Comparison of ENCODE assay signal across 17 cellular contexts in the genomic region with DNA sequence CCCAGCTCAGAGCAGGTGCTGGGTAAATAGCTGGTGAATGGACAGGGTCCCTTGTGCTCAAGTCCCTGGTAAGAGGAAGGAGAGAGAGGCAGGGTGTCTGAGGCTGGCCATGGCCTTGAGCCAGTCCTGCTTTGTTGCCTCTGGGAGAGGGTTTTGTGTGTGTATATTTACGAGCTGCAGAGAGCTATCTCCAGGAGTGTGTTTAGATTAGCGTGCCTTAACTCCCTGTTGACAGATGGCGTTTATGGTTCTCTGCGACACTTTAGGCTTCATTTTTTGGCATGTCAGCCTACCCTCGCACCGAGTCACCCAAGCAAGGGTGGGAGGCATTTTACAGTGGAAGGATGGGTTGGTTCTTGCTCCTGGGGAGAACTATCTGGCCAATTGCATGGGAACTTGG. TPM values are rescaled to one million over a fixed set of nuclear protein-coding genes. Genes with fewer than 3 reads are reported as not detected.
DNase-seq lines count a peak whose midpoint lies in the region; ATAC-seq and TF ChIP-seq lines count a peak whose summit lies in the region.
"Had no signal": no experiment of that assay in that cellular context is flagged by ENCODE, and none has a peak within 500 bp of the region (broad histone marks: within the 10 kb centered on the region; RNA-seq: fewer than 3 reads in every experiment).

No MANE protein-coding gene starts in this region.

- no peak overlapping the region for H2BK20ac ChIP-seq in H9 (ENCODE audit: low read depth, low read length, poor library complexity, severe bottlenecking)

- no peak for DNase-seq in H9
- peak; percentile 15 for DNase-seq in NCI-H187 treated with DMSO at 0.1 percent for 48 hours (lab: John Stamatoyannopoulos, UW)
- DNase-seq in neural progenitor cell (ENCODE audit: low spot score) = no peak
- DNase-seq in brain microvascular endothelial cell = no peak
- DNase-seq in HPDE6-E6E7 (ENCODE audit: extremely low spot score) = no peak
- DNase-seq: activated CD8-positive, alpha-beta memory T cell treated with anti-CD3 and anti-CD28 coated beads, Interleukin-2, amount 50 U/mL, for 4 hours; activated naive CD4-positive, alpha-beta T cell; head of caudate nucleus; Kasumi-1 had no signal

- WGBS in H9 (ENCODE audit: extremely low coverage, insufficient read length, low lambda C conversion rate) = no CpG with 5 or more reads among the region's 6 CpGs

- no peaks in the 10 kb centered on the region for H3K36me3 ChIP-seq in neural progenitor cell
- H3K36me3 ChIP-seq in brain microvascular endothelial cell (replicated peaks) = no peaks in the 10 kb centered on the region
- H3K36me3 ChIP-seq: BLaER1, pancreas had no signal

- no peaks in the 10 kb centered on the region for H3K79me1 ChIP-seq in H9 (ENCODE audit: insufficient read depth, low read depth, low read length, poor library complexity, severe bottlenecking)

- H2BK120ac ChIP-seq in H9 (ENCODE audit: low read depth, low read length, poor library complexity, severe bottlenecking) = no peak overlapping the region

- no peak overlapping the region for H3K9ac ChIP-seq in H9 (ENCODE audit: extremely low read depth, insufficient read length, low read length)
- H3K9ac ChIP-seq in neural progenitor cell = no peak overlapping the region
- H3K9ac ChIP-seq: BLaER1 had no signal

- in situ Hi-C loops in brain microvascular endothelial cell (cut with HindIII; ENCODE audit: low pct_ligation_motif_present, low sequenced_read_pairs) = no loop called here

- H2AFZ ChIP-seq in H9 (ENCODE audit: low read length) (no peak overlapping the region), neural progenitor cell (replicated peaks) (no peak overlapping the region)

- H3K14ac ChIP-seq in H9 (ENCODE audit: insufficient read depth, low read length) = no peak overlapping the region

- no peak overlapping the region for H3K18ac ChIP-seq in H9 (ENCODE audit: insufficient read length, low read depth, low read length)

- no peak overlapping the region for H4K5ac ChIP-seq in H9 (ENCODE audit: insufficient read length, low read depth, low read length)

- H3K4me1 Mint-ChIP-seq in H9 = peaks cover 12 to 31% of the 10 kb centered on the region in 2 experiments
- peaks cover 2% of the 10 kb centered on the region for H3K4me1 Mint-ChIP-seq in neural progenitor cell

- H3K27me3 ChIP-seq in H9 (ENCODE audit: insufficient read depth, low read length) (no peaks in the 10 kb centered on the region), neural progenitor cell (no peaks in the 10 kb centered on the region), brain microvascular endothelial cell (replicated peaks) (peaks cover 36% of the 10 kb centered on the region)
- H3K27me3 ChIP-seq: BLaER1, pancreas had no signal

- no peak overlapping the region for H3K23ac ChIP-seq in H9 (ENCODE audit: insufficient read length, low read depth, low read length)

- H2BK5ac ChIP-seq in H9 (ENCODE audit: insufficient read length, low read length) = no peak overlapping the region

- H3K9me3 Mint-ChIP-seq in H9 = no peaks in the 10 kb centered on the region
- H3K9me3 Mint-ChIP-seq in neural progenitor cell = no peaks in the 10 kb centered on the region
- H3K9me3 Mint-ChIP-seq: dendritic cell treated with granulocyte-macrophage colony-stimulating factor and Interleukin-4, amounts not matched to agents 40 ng/mL and 50 ng/mL, for 4 days had no signal

- H2AK5ac ChIP-seq in H9 (ENCODE audit: insufficient read length, low read length) = no peak overlapping the region

- H3K27ac Mint-ChIP-seq in H9 (peak overlapping the region in 2 of 3 experiments; percentile 15 to 79; a peak in 1 of 7 replicates), neural progenitor cell (peak overlapping the region; percentile 5)
- H3K27ac Mint-ChIP-seq: dendritic cell treated with granulocyte-macrophage colony-stimulating factor and Interleukin-4, amounts not matched to agents 40 ng/mL and 50 ng/mL, for 4 days had no signal

- H3K9me3 ChIP-seq in H9 (ENCODE audit: control insufficient read depth, low read depth, low read length) (no peaks in the 10 kb centered on the region), neural progenitor cell (ENCODE audit: low read depth) (no peaks in the 10 kb centered on the region)
- H3K9me3 ChIP-seq: BLaER1, pancreas had no signal

- peaks cover 0 to 43% (median 9%) of the 10 kb centered on the region in 3 experiments; a peak in 5 of 7 replicates for H3K36me3 Mint-ChIP-seq in H9 (ENCODE audit: insufficient read depth in 1 of 3, low read depth in 3 of 3)
- H3K36me3 Mint-ChIP-seq in neural progenitor cell = no peaks in the 10 kb centered on the region

- H3K4me1 ChIP-seq in H9 (ENCODE audit: insufficient read depth, low read length) = no peaks in the 10 kb centered on the region
- H3K4me1 ChIP-seq in neural progenitor cell = peaks cover 9% of the 10 kb centered on the region
- H3K4me1 ChIP-seq: BLaER1, pancreas had no signal

- H3K79me2 ChIP-seq in H9 (ENCODE audit: insufficient read depth, low read length) = no peaks in the 10 kb centered on the region
- H3K79me2 ChIP-seq in neural progenitor cell (ENCODE audit: low read depth) = no peaks in the 10 kb centered on the region

- no peaks in the 10 kb centered on the region for H4K20me1 ChIP-seq in H9 (ENCODE audit: control insufficient read depth, insufficient read depth, insufficient read length)
- H4K20me1 ChIP-seq in neural progenitor cell (ENCODE audit: low read depth) = no peaks in the 10 kb centered on the region
- H4K20me1 ChIP-seq: BLaER1 had no signal

- no peak overlapping the region for H4K8ac ChIP-seq in H9 (replicated peaks; ENCODE audit: insufficient read length, low read depth, low read length)

- H3K27me3 Mint-ChIP-seq in H9 (ENCODE audit: low read depth) = no peaks in the 10 kb centered on the region; the same call in 1 of the 2 replicates
- H3K27me3 Mint-ChIP-seq in neural progenitor cell (ENCODE audit: insufficient read depth, low read depth) = peaks cover 3% of the 10 kb centered on the region

- ATAC-seq in HG03460 (IDR thresholded peaks at IDR 0.05; ENCODE audit: unreplicated experiment) = no peak
- no peak for ATAC-seq in GM21447 (IDR thresholded peaks at IDR 0.05; ENCODE audit: unreplicated experiment)
- ATAC-seq: Panc1, pancreas had no signal

- no peaks in the 10 kb centered on the region for H3F3A ChIP-seq in neural progenitor cell (ENCODE audit: low read depth)

- H3K56ac ChIP-seq in H9 (ENCODE audit: insufficient read length, low read depth, low read length) = no peak overlapping the region

- H3K27ac ChIP-seq in H9 (ENCODE audit: insufficient read length, low read depth, low read length) (no peak overlapping the region), VCaP (peak overlapping the region; percentile 58), neural progenitor cell (no peak overlapping the region), brain microvascular endothelial cell (no peak overlapping the region)
- H3K27ac ChIP-seq: BLaER1, pancreas had no signal

- no peak overlapping the region for H3K4me2 ChIP-seq in H9 (ENCODE audit: insufficient read depth, insufficient read length, low read length)
- H3K4me2 ChIP-seq in neural progenitor cell = no peak overlapping the region
- H3K4me2 ChIP-seq: BLaER1 had no signal

- H3T11ph ChIP-seq in H9 (ENCODE audit: low read length) = no peak overlapping the region

- H3K4me3 Mint-ChIP-seq in H9 (no peak overlapping the region), neural progenitor cell (no peak overlapping the region)
- H3K4me3 Mint-ChIP-seq: dendritic cell treated with granulocyte-macrophage colony-stimulating factor and Interleukin-4, amounts not matched to agents 40 ng/mL and 50 ng/mL, for 4 days had no signal

- no peak for TF ChIP-seq CTCF in H9 (conservative IDR thresholded peaks at IDR 0.05)
- no peak for TF ChIP-seq CTCF in VCaP (conservative IDR thresholded peaks at IDR 0.05)
- TF ChIP-seq CTCF in neural progenitor cell (IDR thresholded peaks at IDR 0.05) = no peak
- TF ChIP-seq CTCF in brain microvascular endothelial cell (IDR thresholded peaks at IDR 0.05; ENCODE audit: low read depth, low read length, missing control alignments) = no peak

- no peak overlapping the region for H3K4me3 ChIP-seq in neural progenitor cell
- H3K4me3 ChIP-seq in brain microvascular endothelial cell (ENCODE audit: low read depth, low read length) = no peak overlapping the region
- H3K4me3 ChIP-seq: BLaER1, pancreas had no signal

- H2BK15ac ChIP-seq in H9 (ENCODE audit: low read depth, low read length) = no peak overlapping the region

- no peaks in the 10 kb centered on the region for H3K23me2 ChIP-seq in H9 (ENCODE audit: insufficient read length, low read depth, low read length, poor library complexity, severe bottlenecking)

- H2BK12ac ChIP-seq in H9 (ENCODE audit: insufficient read length, low read depth, low read length) = no peak overlapping the region

- no peak overlapping the region for H3K4ac ChIP-seq in H9 (ENCODE audit: low read depth, low read length)

- no peak overlapping the region for H4K91ac ChIP-seq in H9 (ENCODE audit: insufficient read length, low read depth, low read length)

RNA-seq across cellular contexts. Expression of a gene that starts 22.2 kb away (rescaled TPM):
- total RNA-seq in H9 (2021) (6.7 and 8.6 TPM in 2 replicates), neural progenitor cell (ENCODE audit: low replicate concordance) (0.15 and 0.40 TPM in 2 replicates)
- total RNA-seq: kidney epithelial cell had no signal
